17 cellular contexts compared by ENCODE assay signal in genomic region chr11:60633645-60634044, GRCh38.
DNase-seq lines count a peak whose midpoint lies in the region; ATAC-seq, FAIRE-seq and TF ChIP-seq lines count a peak whose summit lies in the region.
"Had no signal": no experiment of that assay in that cellular context is flagged by ENCODE, and none has a peak within 500 bp of the region (broad histone marks: within the 10 kb centered on the region; RNA-seq: fewer than 3 reads in every experiment).

No MANE protein-coding gene starts in this region.

- no peaks in the 10 kb centered on the region for H3K36me3 ChIP-seq in Karpas-422 (ENCODE audit: insufficient read depth, low read length)
- H3K36me3 ChIP-seq: HAP-1, upper lobe of right lung had no signal

- peaks cover 13% of the 10 kb centered on the region for H3K9me3 Mint-ChIP-seq in mesothelial cell of epicardium

- no peaks in the 10 kb centered on the region for H3K36me3 Mint-ChIP-seq in mesothelial cell of epicardium

- no peak for FAIRE-seq in GM12892 (lab: Jason Lieb, UNC)
- FAIRE-seq: keratinocyte had no signal

- ATAC-seq in GM18502 (IDR thresholded peaks at IDR 0.05; ENCODE audit: poor library complexity, unreplicated experiment) (peak; percentile 78), GM19467 (IDR thresholded peaks at IDR 0.05; ENCODE audit: unreplicated experiment) (peak; percentile 42), HG02884 (IDR thresholded peaks at IDR 0.05; ENCODE audit: unreplicated experiment) (peak; percentile 60), left cardiac atrium (no peak)
- ATAC-seq: sciatic nerve, upper lobe of right lung had no signal

- H3K27me3 ChIP-seq in Karpas-422 (ENCODE audit: low read length) = no peaks in the 10 kb centered on the region
- H3K27me3 ChIP-seq: upper lobe of right lung had no signal

- DNase-seq in Karpas-422 (no peak), GM12892 (ENCODE audit: insufficient read length) (no peak), left cardiac atrium (no peak), mesothelial cell of epicardium (ENCODE audit: low spot score in 2 of 2, unreplicated experiment in 2 of 2) (no peak)
- DNase-seq in activated CD8-positive, alpha-beta memory T cell treated with anti-CD3 and anti-CD28 coated beads, Interleukin-2, amount 50 U/mL, for 4 hours = no peak
- DNase-seq: C1 segment of cervical spinal cord, foreskin fibroblast, T-helper 2 cell, upper lobe of right lung had no signal

- no peak overlapping the region for H3K27ac Mint-ChIP-seq in mesothelial cell of epicardium
- H3K27ac Mint-ChIP-seq: nephron had no signal

- no peak for TF ChIP-seq POLR2A in GM12892 (IDR thresholded peaks at IDR 0.05; ENCODE audit: low read depth, low read length)

- H3K9me3 ChIP-seq in Karpas-422 (ENCODE audit: low read length) = no peaks in the 10 kb centered on the region
- H3K9me3 ChIP-seq: upper lobe of right lung had no signal

- peaks cover 2% of the 10 kb centered on the region for H3K27me3 Mint-ChIP-seq in mesothelial cell of epicardium (ENCODE audit: low read depth)

- H3K4me1 ChIP-seq in Karpas-422 (ENCODE audit: low read length) = peaks cover 12% of the 10 kb centered on the region
- H3K4me1 ChIP-seq: HAP-1, upper lobe of right lung had no signal

- H3K4me2 ChIP-seq in Karpas-422 (ENCODE audit: low read depth, low read length, poor library complexity, severe bottlenecking) = peak overlapping the region; percentile 38

- H3K79me2 ChIP-seq in Karpas-422 (ENCODE audit: low read length) = no peaks in the 10 kb centered on the region

- H3K9me2 ChIP-seq in Karpas-422 (replicated peaks; ENCODE audit: insufficient read depth, low read length) = no peaks in the 10 kb centered on the region

- H2AFZ ChIP-seq in Karpas-422 (ENCODE audit: low read length) = peak overlapping the region; percentile 18; the same call in 1 of the 2 replicates

- intact Hi-C loops in left cardiac atrium (cut with DNase I) = no loop called here

- no peak overlapping the region for H3K4me3 ChIP-seq in Karpas-422 (ENCODE audit: low read length)
- H3K4me3 ChIP-seq: HAP-1, K562, upper lobe of right lung had no signal

- no peaks in the 10 kb centered on the region for H3K4me1 Mint-ChIP-seq in mesothelial cell of epicardium
- H3K4me1 Mint-ChIP-seq: nephron had no signal

- no peak for TF ChIP-seq CTCF in mesothelial cell of epicardium (IDR thresholded peaks at IDR 0.05; ENCODE audit: unreplicated experiment)

- H3K4me3 Mint-ChIP-seq in mesothelial cell of epicardium = no peak overlapping the region
- H3K4me3 Mint-ChIP-seq: nephron had no signal

- H4K20me1 ChIP-seq in Karpas-422 (ENCODE audit: insufficient read depth, low read depth, low read length) = no peaks in the 10 kb centered on the region

- no peak overlapping the region for H3K9ac ChIP-seq in Karpas-422 (ENCODE audit: low read length)

- H3K27ac ChIP-seq in Karpas-422 (ENCODE audit: low read length) = no peak overlapping the region
- H3K27ac ChIP-seq: upper lobe of right lung had no signal

Comparison
In these comparisons a context has a peak if more than half of its experiments do, and no peak if none do; other contexts are left out.
1. ATAC-seq: peak in GM18502 (single experiment), GM19467 (single experiment) and HG02884 (single experiment); none in left cardiac atrium (0 of 2).